ENCODE assay signal across 31 cellular contexts in the genomic region with DNA sequence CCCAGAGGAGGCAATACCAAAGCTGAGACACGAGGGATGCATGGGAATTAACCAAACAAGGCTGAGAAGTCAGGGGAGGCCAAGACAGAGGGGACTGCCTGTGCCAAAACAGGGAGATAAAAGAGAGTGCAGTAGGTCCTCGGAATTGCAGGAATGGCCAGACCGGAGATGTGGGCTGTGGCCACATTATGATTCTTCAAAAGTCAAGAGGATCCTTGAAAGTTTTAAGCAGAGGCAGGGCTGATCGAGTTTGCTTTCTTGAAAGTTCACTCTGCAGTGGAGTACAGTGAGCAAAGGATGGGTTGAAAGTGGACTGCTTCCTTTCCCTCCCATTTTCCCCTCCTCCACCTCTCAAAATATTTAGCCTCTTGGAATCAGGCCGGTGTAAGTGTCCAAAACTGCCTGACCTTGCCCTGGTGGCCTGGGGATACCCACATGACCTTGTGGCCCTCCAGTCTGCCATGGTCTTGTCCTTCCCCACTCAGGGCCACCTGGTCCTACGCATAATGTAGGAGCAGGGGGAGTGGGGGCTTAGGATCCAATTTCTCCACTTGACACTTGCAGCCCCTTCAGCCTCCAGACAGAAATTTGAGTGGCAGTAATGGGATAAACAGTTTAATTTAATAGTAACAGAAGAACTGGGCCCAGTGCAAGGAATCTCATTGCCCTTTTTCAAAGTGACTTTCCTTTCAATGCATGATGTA.
"Had no signal": no experiment of that assay in that cellular context is flagged by ENCODE, and none has a peak within 500 bp of the region (broad histone marks: within the 10 kb centered on the region; RNA-seq: fewer than 3 reads in every experiment).

No MANE protein-coding gene starts in this region.

- H3K4me3 ChIP-seq: body of pancreas, heart left ventricle, left ventricle myocardium inferior, pancreas, psoas muscle, right atrium auricular region, smooth muscle cell had no signal

- DNase-seq: activated CD4-positive, alpha-beta T cell treated with anti-CD3 and anti-CD28 coated beads for 4 hours; activated CD4-positive, alpha-beta T cell treated with anti-CD3 and anti-CD28 coated beads, Interleukin-2, amount 50 U/mL, for 4 hours; activated naive CD4-positive, alpha-beta T cell; activated T-cell treated with anti-CD3 and anti-CD28 coated beads for 4 hours; activated T-cell treated with anti-CD3 and anti-CD28 coated beads, Interleukin-2, amount 50 U/mL, for 72 hours; anterior cingulate cortex; body of pancreas; cortex of kidney; effector memory CD8-positive, alpha-beta T cell; erythroblast; foreskin fibroblast; heart left ventricle; hypothalamus; left ventricle myocardium inferior; mammary epithelial cell; midbrain; naive thymus-derived CD4-positive, alpha-beta T cell; nucleus accumbens; pancreas; psoas muscle; stimulated activated CD4-positive, alpha-beta T cell treated with anti-CD3 and anti-CD28 coated beads, Interleukin-1b, Interleukin-23, amount 100 ng/mL, for 48 hours; stimulated activated CD4-positive, alpha-beta T cell treated with anti-CD3 and anti-CD28 coated beads, Interleukin-4, amount 100 ng/mL, for 4 hours; stimulated activated CD8-positive, alpha-beta memory T cell treated with anti-CD3 and anti-CD28 coated beads, Interleukin-4, amount 100 ng/mL, for 48 hours; stimulated activated naive CD8-positive, alpha-beta T cell treated with anti-CD3 and anti-CD28 coated beads, Interleukin-15, amount 100 ng/mL, for 72 hours; substantia nigra; T-helper 9 cell had no signal

- ATAC-seq: activated naive CD4-positive, alpha-beta T cell treated with anti-CD3 and anti-CD28 coated beads, Interleukin-2, amount 50 U/mL, for 72 hours; activated T-cell treated with anti-CD3 and anti-CD28 coated beads, Interleukin-2, amount 50 U/mL, for 72 hours; body of pancreas; effector memory CD8-positive, alpha-beta T cell; heart left ventricle; naive thymus-derived CD4-positive, alpha-beta T cell; pancreas; psoas muscle; stimulated activated memory B cell treated with anti-CD40 and anti-IgM and Interleukin-4, amounts not matched to agents 10 μg/mL and 1 μg/mL and 100 μg/mL, for 72 hours; stimulated activated naive CD8-positive, alpha-beta T cell treated with anti-CD3 and anti-CD28 coated beads, Interleukin-15, amount 100 ng/mL, for 72 hours had no signal

- H3K27ac ChIP-seq: body of pancreas, left ventricle myocardium inferior, pancreas, psoas muscle, right atrium auricular region, VCaP had no signal

- H3K36me3 ChIP-seq: heart left ventricle, left ventricle myocardium inferior, pancreas, right atrium auricular region had no signal

- H3K9me3 ChIP-seq: body of pancreas, heart left ventricle, left ventricle myocardium inferior, pancreas, psoas muscle, right atrium auricular region had no signal

- H3K27me3 ChIP-seq: body of pancreas, heart left ventricle, pancreas, right atrium auricular region had no signal
